12 cellular contexts compared by ENCODE assay signal in the genomic region with DNA sequence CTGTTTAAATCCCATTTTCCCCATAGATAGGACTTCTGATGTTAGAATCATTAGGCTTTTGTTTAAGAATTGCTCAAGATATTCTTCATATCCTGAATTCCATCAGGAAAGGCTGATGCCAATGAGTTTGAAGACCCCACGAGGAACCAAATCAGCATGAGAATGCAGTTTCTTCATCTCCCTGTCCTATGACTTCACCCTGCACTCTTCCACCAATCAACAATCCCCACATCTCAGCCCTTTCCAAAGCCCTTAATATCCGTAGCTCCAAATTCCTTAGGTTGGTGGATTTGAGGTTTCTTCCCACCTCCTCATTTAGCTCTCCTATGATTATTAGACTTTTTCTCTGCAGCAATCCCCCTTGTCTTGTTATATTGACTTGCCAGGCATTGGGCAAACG.
"Had no signal": no experiment of that assay in that cellular context is flagged by ENCODE, and none has a peak within 500 bp of the region (broad histone marks: within the 10 kb centered on the region; RNA-seq: fewer than 3 reads in every experiment).

No MANE protein-coding gene starts in this region.

- DNase-seq: activated CD4-positive, alpha-beta T cell treated with anti-CD3 and anti-CD28 coated beads for 4 hours; activated CD8-positive, alpha-beta memory T cell treated with anti-CD3 and anti-CD28 coated beads, Interleukin-2, amount 50 U/mL, for 48 hours; activated CD8-positive, alpha-beta T cell treated with anti-CD3 and anti-CD28 coated beads, Interleukin-2, amount 10 ng/mL, durations not matched to agents 7 days and 5 days; activated naive CD4-positive, alpha-beta T cell; endodermal cell; esophagus squamous epithelium; gastrocnemius medialis; heart right ventricle; islet precursor cell; ovary; thyroid gland had no signal

- H3K36me3 ChIP-seq: esophagus squamous epithelium, gastrocnemius medialis, heart right ventricle, ovary, thyroid gland, vagina had no signal

- H3K27ac ChIP-seq: esophagus squamous epithelium, gastrocnemius medialis, ovary, thyroid gland, vagina had no signal

- H3K9me3 ChIP-seq: esophagus squamous epithelium, gastrocnemius medialis, ovary, thyroid gland, vagina had no signal

- H3K4me3 ChIP-seq: esophagus squamous epithelium, gastrocnemius medialis, heart right ventricle, ovary, thyroid gland, vagina had no signal

- ATAC-seq: activated CD8-positive, alpha-beta T cell treated with anti-CD3 and anti-CD28 coated beads, Interleukin-2, amount 10 ng/mL, durations not matched to agents 7 days and 5 days; gastrocnemius medialis had no signal

- H3K4me1 ChIP-seq: gastrocnemius medialis, thyroid gland, vagina had no signal

- H3K27me3 ChIP-seq: gastrocnemius medialis, ovary, thyroid gland, vagina had no signal
